In the genomic region with DNA sequence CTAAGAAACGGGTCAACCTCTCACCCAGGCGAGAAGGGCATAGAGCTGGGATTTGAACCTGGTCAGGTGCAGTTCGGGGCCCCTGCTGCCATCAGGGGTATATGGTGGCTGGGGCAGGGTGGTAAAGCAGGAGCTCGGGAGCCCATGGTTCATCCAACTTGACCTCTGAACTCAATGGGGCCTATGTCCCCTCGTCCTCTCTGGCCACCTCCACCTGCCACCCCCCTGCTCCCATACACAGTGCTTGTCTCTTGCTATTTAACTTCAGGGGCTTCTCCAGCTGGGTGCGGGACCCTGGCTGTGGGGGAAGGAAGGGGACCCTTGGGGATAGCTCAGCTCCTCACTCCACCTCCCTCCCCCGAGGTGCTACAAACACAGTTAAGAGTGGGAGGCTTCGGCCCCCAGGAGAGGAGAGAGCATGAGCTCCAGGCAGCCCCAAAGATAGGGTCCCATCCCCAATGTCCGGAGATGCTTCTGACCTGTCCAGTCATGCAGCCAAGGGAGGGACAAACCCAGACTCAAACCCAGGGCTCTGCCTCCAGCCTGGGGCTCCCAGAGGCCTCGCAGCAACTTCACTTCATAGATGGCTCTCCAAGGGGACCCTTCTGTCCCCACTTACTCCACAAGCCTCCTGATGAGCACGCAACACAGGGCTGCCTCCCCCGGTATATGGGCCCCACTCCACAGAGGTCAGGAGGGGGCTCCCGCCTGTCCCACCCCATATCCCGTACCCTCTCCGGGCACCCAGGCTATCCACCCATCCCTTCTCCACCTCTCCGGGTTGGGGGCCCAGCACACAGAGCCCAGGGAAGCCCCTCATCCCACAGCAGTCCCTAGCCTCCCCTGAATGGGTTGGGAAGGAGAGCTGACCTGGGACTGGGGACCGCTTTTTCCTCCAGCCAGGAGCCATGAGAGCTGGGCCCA, we compare ENCODE assay signal across 12 cellular contexts. TPM values are rescaled to one million over a fixed set of nuclear protein-coding genes. Genes with fewer than 3 reads are reported as not detected.
DNase-seq lines count a peak whose midpoint lies in the region; ATAC-seq and TF ChIP-seq lines count a peak whose summit lies in the region.
"Had no signal": no experiment of that assay in that cellular context is flagged by ENCODE, and none has a peak within 500 bp of the region (broad histone marks: within the 10 kb centered on the region; RNA-seq: fewer than 3 reads in every experiment).

No MANE protein-coding gene starts in this region.

- H3K4me1 Mint-ChIP-seq in activated naive CD8-positive, alpha-beta T cell (ENCODE audit: low read depth): peaks cover 56% of the 10 kb centered on the region

- no peaks in the 10 kb centered on the region for H3K36me3 ChIP-seq in smooth muscle cell (ENCODE audit: low read depth)
- no peaks in the 10 kb centered on the region for H3K36me3 ChIP-seq in right atrium auricular region
- H3K36me3 ChIP-seq: adrenal gland had no signal

- H3K27ac Mint-ChIP-seq in activated naive CD8-positive, alpha-beta T cell: peak overlapping the region; percentile 95

- H2AFZ ChIP-seq in smooth muscle cell (ENCODE audit: low read depth): no peak overlapping the region

- H3K9me3 ChIP-seq in smooth muscle cell (replicated peaks; ENCODE audit: low read depth) (no peaks in the 10 kb centered on the region), right atrium auricular region (peaks cover 0 to 6% of the 10 kb centered on the region in 2 donors)
- H3K9me3 ChIP-seq: adrenal gland had no signal

- peak overlapping the region; percentile 80 for H3K4me3 Mint-ChIP-seq in activated naive CD8-positive, alpha-beta T cell

- TF ChIP-seq CTCF in smooth muscle cell (IDR thresholded peaks at IDR 0.05; ENCODE audit: borderline replicate concordance, insufficient read depth, poor library complexity, severe bottlenecking) (no peak), right atrium auricular region (IDR thresholded peaks at IDR 0.05) (no peak)

- H3K27me3 ChIP-seq in smooth muscle cell (ENCODE audit: low read depth): no peaks in the 10 kb centered on the region
- no peaks in the 10 kb centered on the region for H3K27me3 ChIP-seq in right atrium auricular region
- H3K27me3 ChIP-seq: adrenal gland had no signal

- H3K79me2 ChIP-seq in smooth muscle cell (ENCODE audit: low read depth): no peaks in the 10 kb centered on the region

- 90% methylated on average over 17 of the region's 17 CpGs for WGBS in smooth muscle cell (ENCODE audit: low lambda C conversion rate)

- no peak for DNase-seq in smooth muscle cell (lab: John Stamatoyannopoulos, UW; ENCODE audit: unreplicated experiment)
- DNase-seq in dedifferentiated amniotic fluid mesenchymal stem cell (ENCODE audit: extremely low spot score): no peak
- DNase-seq in right atrium auricular region (ENCODE audit: low spot score): no peak
- DNase-seq in ecto neural progenitor cell (ENCODE audit: low spot score): no peak
- DNase-seq: adrenal gland, NCI-H345 had no signal

- no peak overlapping the region for H3K27ac ChIP-seq in smooth muscle cell (ENCODE audit: low read depth)
- no peak overlapping the region for H3K27ac ChIP-seq in right atrium auricular region
- H3K27ac ChIP-seq: adrenal gland had no signal

- no peaks in the 10 kb centered on the region for H3F3A ChIP-seq in smooth muscle cell (ENCODE audit: low read depth)

- H4K20me1 ChIP-seq in smooth muscle cell (ENCODE audit: low read depth): no peaks in the 10 kb centered on the region

- H3K9ac ChIP-seq in smooth muscle cell (ENCODE audit: low read depth): no peak overlapping the region

- peaks cover 4% of the 10 kb centered on the region for H3K4me1 ChIP-seq in smooth muscle cell (ENCODE audit: low read depth)
- peaks cover 0 to 9% of the 10 kb centered on the region in 2 donors for H3K4me1 ChIP-seq in right atrium auricular region
- H3K4me1 ChIP-seq: adrenal gland had no signal

- peak overlapping the region; percentile 49 for H3K4me2 ChIP-seq in smooth muscle cell

- H3K36me3 Mint-ChIP-seq in activated naive CD8-positive, alpha-beta T cell: peaks cover 5% of the 10 kb centered on the region

- peak; percentile 13 for ATAC-seq in GM18508 (IDR thresholded peaks at IDR 0.05; ENCODE audit: insufficient read depth, unreplicated experiment)
- ATAC-seq in HG02642 (IDR thresholded peaks at IDR 0.05; ENCODE audit: poor library complexity, unreplicated experiment): peak; percentile 10
- ATAC-seq in GM19463 (IDR thresholded peaks at IDR 0.05; ENCODE audit: unreplicated experiment): no peak

- no peaks in the 10 kb centered on the region for H3K9me3 Mint-ChIP-seq in activated naive CD8-positive, alpha-beta T cell (ENCODE audit: low read depth)

- H3K4me3 ChIP-seq in smooth muscle cell: no peak overlapping the region
- H3K4me3 ChIP-seq in right atrium auricular region: no peak overlapping the region
- H3K4me3 ChIP-seq: adrenal gland had no signal

- no peaks in the 10 kb centered on the region for H3K27me3 Mint-ChIP-seq in activated naive CD8-positive, alpha-beta T cell

RNA-seq across cellular contexts. Expression of gene IL2RB, which starts 0.7 kb away (rescaled TPM):
- total RNA-seq in smooth muscle cell (0.76 and 1.1 TPM in 2 replicates), right atrium auricular region (1 to 10 TPM in 1 of 2 donors, under 1 TPM in 1; 0.94 to 1.0 TPM)
- polyA plus RNA-seq in smooth muscle cell: 3.6 and 3.8 TPM in 2 replicates
- total RNA-seq: Daoy had no signal

RNA-seq across cellular contexts. Expression of gene C1QTNF6, which starts 39.0 kb away (rescaled TPM):
- total RNA-seq in smooth muscle cell (11.8 and 14.3 TPM in 2 replicates), right atrium auricular region (1 to 10 TPM; 1.6 to 2.2 TPM)
- polyA plus RNA-seq in smooth muscle cell: 26.8 and 33.6 TPM in 2 replicates

RNA-seq across cellular contexts. Expression of gene TMPRSS6, which starts 39.5 kb away (rescaled TPM):
- total RNA-seq in smooth muscle cell (not detected in 2 replicates), right atrium auricular region (not detected)
- 0.69 TPM in 1 of 2 replicates, not detected in the other for polyA plus RNA-seq in smooth muscle cell
- total RNA-seq: Daoy, mesenteric fat pad had no signal
